22 cellular contexts compared by ENCODE assay signal in genomic region chr2:101843471-101843870, GRCh38.
A peak's percentile ranks its signal among the peaks of the same experiment; 100 is the strongest.
DNase-seq lines count a peak whose midpoint lies in the region; ATAC-seq, FAIRE-seq and TF ChIP-seq lines count a peak whose summit lies in the region.
"Had no signal": no experiment of that assay in that cellular context is flagged by ENCODE, and none has a peak within 500 bp of the region (broad histone marks: within the 10 kb centered on the region; RNA-seq: fewer than 3 reads in every experiment).

No MANE protein-coding gene starts in this region.

- H3K9me3 Mint-ChIP-seq in IgD-negative memory B cell (no peaks in the 10 kb centered on the region), astrocyte (ENCODE audit: unreplicated experiment) (peaks cover 2% of the 10 kb centered on the region), glutamatergic neuron (ENCODE audit: unreplicated experiment) (peaks cover 16% of the 10 kb centered on the region)
- H3K9me3 Mint-ChIP-seq: activated T-helper 2 cell treated with anti-CD3 and anti-CD28 coated beads, Interferon-gamma antibody, Interleukin-2, Interleukin-4, amounts not matched to agents 10 μg/mL and 5 μg/mL and 100 μg/mL, durations not matched to agents 14 hours and 24 hours and 36 hours; GM23338 had no signal

- H3K27ac Mint-ChIP-seq in IgD-negative memory B cell (peak overlapping the region in 2 of 3 donors; percentile 57 to 84), astrocyte (ENCODE audit: unreplicated experiment) (peak overlapping the region; percentile 78), glutamatergic neuron (ENCODE audit: unreplicated experiment) (peak overlapping the region; percentile 86)
- H3K27ac Mint-ChIP-seq: activated T-helper 2 cell treated with anti-CD3 and anti-CD28 coated beads, Interferon-gamma antibody, Interleukin-2, Interleukin-4, amounts not matched to agents 10 μg/mL and 5 μg/mL and 100 μg/mL, durations not matched to agents 14 hours and 24 hours and 36 hours; GM23338 had no signal

- ATAC-seq in sciatic nerve (peak; percentile 33), GM18870 (IDR thresholded peaks at IDR 0.05; ENCODE audit: unreplicated experiment) (no peak)
- ATAC-seq: GM23338, mucosa of descending colon, Panc1 had no signal

- no peak overlapping the region for H2BK12ac ChIP-seq in trophoblast cell (ENCODE audit: low read length)

- CTCF ChIA-PET in A673 (lab: Charles Lee): interaction anchor here (0.7 kb wide), 1 partner anchor 40 kb away, joined by 3 read pairs; no protein-coding TSS in a partner anchor

- H3K4ac ChIP-seq in trophoblast cell (ENCODE audit: low read depth, low read length): no peak overlapping the region

- H2AFZ ChIP-seq in astrocyte (ENCODE audit: low read depth, low read length) (no peak overlapping the region), trophoblast cell (ENCODE audit: insufficient read depth, low read length, poor library complexity) (no peak overlapping the region)
- H2AFZ ChIP-seq: GM23338 had no signal

- DNase-seq in astrocyte (ENCODE audit: low read depth) (no peak), glutamatergic neuron (peak; percentile 19), sciatic nerve (ENCODE audit: low spot score) (no peak), trophoblast cell (no peak), posterior cingulate gyrus (no peak), A673 (ENCODE audit: low spot score) (no peak)
- DNase-seq: activated CD8-positive, alpha-beta memory T cell treated with anti-CD3 and anti-CD28 coated beads for 24 hours; Calu3; GDM1; hypothalamus; left cardiac atrium; mucosa of descending colon; NCI-H1048; NCI-H82 had no signal

- H3K27me3 Mint-ChIP-seq in IgD-negative memory B cell (no peaks in the 10 kb centered on the region), astrocyte (ENCODE audit: low read depth, unreplicated experiment) (no peaks in the 10 kb centered on the region), glutamatergic neuron (ENCODE audit: unreplicated experiment) (peaks cover 14% of the 10 kb centered on the region)

- H3K79me1 ChIP-seq in trophoblast cell (ENCODE audit: low read length): no peaks in the 10 kb centered on the region

- WGBS in trophoblast cell (ENCODE audit: extremely low coverage, insufficient coverage, insufficient read length): no CpG with 5 or more reads among the region's 6 CpGs

- H3K36me3 Mint-ChIP-seq in IgD-negative memory B cell: peaks cover 12% of the 10 kb centered on the region
- H3K36me3 Mint-ChIP-seq in astrocyte (ENCODE audit: low read depth, unreplicated experiment): peaks cover 20% of the 10 kb centered on the region
- no peaks in the 10 kb centered on the region for H3K36me3 Mint-ChIP-seq in glutamatergic neuron (ENCODE audit: unreplicated experiment)

- H3K4me3 ChIP-seq in astrocyte (ENCODE audit: insufficient read depth, low read depth, low read length) (no peak overlapping the region), trophoblast cell (ENCODE audit: low read depth, low read length) (no peak overlapping the region), A673 (ENCODE audit: low read depth, low read length, poor library complexity, severe bottlenecking) (no peak overlapping the region)
- H3K4me3 ChIP-seq: GM23338, mucosa of descending colon, psoas muscle had no signal

- H3K4me1 Mint-ChIP-seq in IgD-negative memory B cell (peaks cover 3 to 24% (median 11%) of the 10 kb centered on the region in 3 donors), astrocyte (ENCODE audit: low read depth, unreplicated experiment) (peaks cover 25% of the 10 kb centered on the region), glutamatergic neuron (ENCODE audit: low read depth, unreplicated experiment) (peaks cover 36% of the 10 kb centered on the region)
- H3K4me1 Mint-ChIP-seq: GM23338 had no signal

- no peak overlapping the region for H4K8ac ChIP-seq in trophoblast cell (ENCODE audit: low read depth, low read length)

- H3K27me3 ChIP-seq in astrocyte (ENCODE audit: insufficient read depth, low read length): no peaks in the 10 kb centered on the region
- H3K27me3 ChIP-seq in trophoblast cell (ENCODE audit: insufficient read depth, low read length): no peaks in the 10 kb centered on the region
- H3K27me3 ChIP-seq in A673 (replicated peaks; ENCODE audit: insufficient read depth, low read depth, low read length, poor library complexity): no peaks in the 10 kb centered on the region

- no peak overlapping the region for H4K91ac ChIP-seq in trophoblast cell (ENCODE audit: low read depth, low read length)

- H3K79me2 ChIP-seq in astrocyte (ENCODE audit: insufficient read depth, low read length) (peaks cover 67% of the 10 kb centered on the region), trophoblast cell (ENCODE audit: control insufficient read depth, insufficient read depth, low read length, poor library complexity) (no peaks in the 10 kb centered on the region)

- H3K4me2 ChIP-seq in astrocyte (ENCODE audit: low read length) (peak overlapping the region; percentile 8), trophoblast cell (ENCODE audit: low read length) (no peak overlapping the region)
- H3K4me2 ChIP-seq: GM23338 had no signal

- no peak for FAIRE-seq in astrocyte (lab: Jason Lieb, UNC)
- FAIRE-seq: GM12891 had no signal

- no peak overlapping the region for H3K4me3 Mint-ChIP-seq in IgD-negative memory B cell
- H3K4me3 Mint-ChIP-seq in astrocyte (ENCODE audit: unreplicated experiment): no peak overlapping the region
- H3K4me3 Mint-ChIP-seq in glutamatergic neuron (ENCODE audit: unreplicated experiment): peak overlapping the region; percentile 7
- H3K4me3 Mint-ChIP-seq: GM23338 had no signal

- BruUV-seq in A673 (replicated peaks; lab: Mats Ljungman, UMichigan): no TSS peak

- no peak overlapping the region for H3K23ac ChIP-seq in trophoblast cell (ENCODE audit: low read length)

- intact Hi-C loops in sciatic nerve (cut with DNase I) (loop anchor here (10.0 kb wide), 1 partner anchor 881 kb away; no protein-coding TSS in a partner anchor), posterior cingulate gyrus (cut with DNase I) (no loop called here), A673 (cut with micrococcal nuclease; ENCODE audit: unreplicated experiment) (no loop called here)

- peaks cover 81% of the 10 kb centered on the region for H4K20me1 ChIP-seq in astrocyte (ENCODE audit: insufficient read depth, low read length)

- H3K14ac ChIP-seq in trophoblast cell (ENCODE audit: low read length): no peak overlapping the region

- H3K18ac ChIP-seq in trophoblast cell (ENCODE audit: low read length): no peak overlapping the region

- H3K36me3 ChIP-seq in astrocyte (ENCODE audit: insufficient read depth, low read length) (peaks cover 73% of the 10 kb centered on the region), trophoblast cell (ENCODE audit: control insufficient read depth in 1 of 2, insufficient read depth in 2 of 2, low read length in 2 of 2) (peaks cover 23 to 56% of the 10 kb centered on the region in 2 experiments), A673 (ENCODE audit: insufficient read depth, low read length, poor library complexity, severe bottlenecking) (peaks cover 46% of the 10 kb centered on the region)

- POLR2A ChIA-PET in A673 (lab: Charles Lee; ENCODE audit: low non-redundant PET): no interaction called here

- H2BK120ac ChIP-seq in trophoblast cell (ENCODE audit: insufficient read depth, low read length, poor library complexity): no peak overlapping the region

- H3K9ac ChIP-seq in astrocyte (ENCODE audit: low read length) (peak overlapping the region; percentile 13), trophoblast cell (ENCODE audit: low read length) (no peak overlapping the region)

- H3K4me1 ChIP-seq in astrocyte (ENCODE audit: insufficient read depth, low read length): peaks cover 30% of the 10 kb centered on the region
- H3K4me1 ChIP-seq in trophoblast cell (ENCODE audit: control insufficient read depth in 1 of 2, insufficient read depth in 2 of 2, low read length in 2 of 2): no peaks in the 10 kb centered on the region
- H3K4me1 ChIP-seq in A673 (ENCODE audit: insufficient read depth, low read length, poor library complexity, severe bottlenecking): no peaks in the 10 kb centered on the region

- no peak overlapping the region for H4K12ac ChIP-seq in trophoblast cell (ENCODE audit: low read depth, low read length)

- H2BK5ac ChIP-seq in trophoblast cell (ENCODE audit: low read depth, low read length, poor library complexity): no peak overlapping the region

- H3K27ac ChIP-seq in astrocyte (ENCODE audit: low read depth, low read length) (peak overlapping the region; percentile 38), trophoblast cell (ENCODE audit: low read depth, low read length) (no peak overlapping the region), A673 (ENCODE audit: low read depth, low read length, poor library complexity, severe bottlenecking) (no peak overlapping the region)
- H3K27ac ChIP-seq: HL-60, psoas muscle had no signal

- TF ChIP-seq CTCF in astrocyte (IDR thresholded peaks at IDR 0.05; ENCODE audit: insufficient read depth, low read depth, low read length) (no peak), glutamatergic neuron (IDR thresholded peaks at IDR 0.05; ENCODE audit: partially characterized antibody, unreplicated experiment) (no peak), A673 (conservative IDR thresholded peaks at IDR 0.05; ENCODE audit: low read depth, low read length) (no peak)

- H3K9me3 ChIP-seq in astrocyte (ENCODE audit: insufficient read depth, low read depth, low read length) (no peaks in the 10 kb centered on the region), trophoblast cell (ENCODE audit: insufficient read depth, low read depth, low read length) (peaks cover 2% of the 10 kb centered on the region), A673 (ENCODE audit: low read depth, low read length, poor library complexity, severe bottlenecking) (no peaks in the 10 kb centered on the region)
- H3K9me3 ChIP-seq: mucosa of descending colon, psoas muscle had no signal

- no peak overlapping the region for H2AK5ac ChIP-seq in trophoblast cell (ENCODE audit: low read length)
